Comparison of ENCODE assay signal across 25 cellular contexts in the genomic region with DNA sequence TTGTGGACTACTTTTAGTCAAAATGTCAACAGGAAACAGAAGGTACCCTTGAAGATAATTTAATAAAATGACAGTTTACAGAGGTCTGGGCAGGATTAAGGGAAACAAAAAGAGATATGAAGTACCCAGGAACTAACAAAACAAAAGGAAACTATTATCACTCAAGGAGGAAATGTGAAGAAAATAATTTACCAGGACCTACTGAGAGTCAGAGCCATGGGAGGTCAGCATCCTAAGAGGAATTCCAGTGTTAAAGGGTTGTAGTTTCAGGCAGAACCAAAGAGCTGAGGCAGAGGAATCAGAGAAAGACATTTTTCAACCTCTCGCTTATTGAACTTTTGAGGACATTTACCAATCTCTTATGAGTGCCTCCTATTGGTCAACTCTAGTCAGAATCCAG.
DNase-seq lines count a peak whose midpoint lies in the region; ATAC-seq and TF ChIP-seq lines count a peak whose summit lies in the region.
"Had no signal": no experiment of that assay in that cellular context is flagged by ENCODE, and none has a peak within 500 bp of the region (broad histone marks: within the 10 kb centered on the region; RNA-seq: fewer than 3 reads in every experiment).

No MANE protein-coding gene starts in this region.

- H3K9me3 Mint-ChIP-seq in activated CD8-positive, alpha-beta T cell treated with anti-CD3 and anti-CD28 coated beads for 36 hours = peaks cover 22% of the 10 kb centered on the region
- peaks cover 27% of the 10 kb centered on the region for H3K9me3 Mint-ChIP-seq in activated CD8-positive, alpha-beta T cell treated with anti-CD3 and anti-CD28 coated beads, Interleukin-2, amount 10 ng/mL, durations not matched to agents 7 days and 5 days (ENCODE audit: insufficient read depth)
- peaks cover 15% of the 10 kb centered on the region for H3K9me3 Mint-ChIP-seq in activated T-helper 17 cell treated with anti-CD3 and anti-CD28 coated beads, Interleukin-2, amount 50 U/mL, for 72 hours
- H3K9me3 Mint-ChIP-seq: WTC11 had no signal

- peaks cover 25% of the 10 kb centered on the region for H3K4me1 Mint-ChIP-seq in activated CD8-positive, alpha-beta T cell treated with anti-CD3 and anti-CD28 coated beads for 36 hours (ENCODE audit: low read depth)
- peaks cover 23% of the 10 kb centered on the region for H3K4me1 Mint-ChIP-seq in activated CD8-positive, alpha-beta T cell treated with anti-CD3 and anti-CD28 coated beads, Interleukin-2, amount 10 ng/mL, durations not matched to agents 7 days and 5 days (ENCODE audit: low read depth)
- H3K4me1 Mint-ChIP-seq in activated T-helper 17 cell treated with anti-CD3 and anti-CD28 coated beads, Interleukin-2, amount 50 U/mL, for 72 hours = peaks cover 4% of the 10 kb centered on the region

- intact Hi-C loops in activated CD8-positive, alpha-beta T cell treated with anti-CD3 and anti-CD28 coated beads for 36 hours (cut with micrococcal nuclease) = no loop called here

- no peak for ATAC-seq in activated CD8-positive, alpha-beta T cell treated with anti-CD3 and anti-CD28 coated beads for 36 hours
- no peak for ATAC-seq in activated CD8-positive, alpha-beta T cell treated with anti-CD3 and anti-CD28 coated beads, Interleukin-2, amount 10 ng/mL, durations not matched to agents 7 days and 5 days
- ATAC-seq in activated T-helper 17 cell treated with anti-CD3 and anti-CD28 coated beads, Interleukin-2, amount 50 U/mL, for 72 hours (replicated peaks) = no peak
- ATAC-seq: A549, left lung, WTC11 had no signal

- H3K27ac Mint-ChIP-seq in activated CD8-positive, alpha-beta T cell treated with anti-CD3 and anti-CD28 coated beads for 36 hours = peak overlapping the region; percentile 55
- no peak overlapping the region for H3K27ac Mint-ChIP-seq in activated CD8-positive, alpha-beta T cell treated with anti-CD3 and anti-CD28 coated beads, Interleukin-2, amount 10 ng/mL, durations not matched to agents 7 days and 5 days
- H3K27ac Mint-ChIP-seq in activated T-helper 17 cell treated with anti-CD3 and anti-CD28 coated beads, Interleukin-2, amount 50 U/mL, for 72 hours = peak overlapping the region; percentile 8
- H3K27ac Mint-ChIP-seq: activated T-cell treated with anti-CD3 and anti-CD28 coated beads, Interleukin-2, amount 50 U/mL, for 24 hours; CD4-positive, alpha-beta memory T cell; IgD-negative memory B cell; memory B cell; WTC11 had no signal

- H3K27me3 Mint-ChIP-seq in activated CD8-positive, alpha-beta T cell treated with anti-CD3 and anti-CD28 coated beads for 36 hours = no peaks in the 10 kb centered on the region
- no peaks in the 10 kb centered on the region for H3K27me3 Mint-ChIP-seq in activated CD8-positive, alpha-beta T cell treated with anti-CD3 and anti-CD28 coated beads, Interleukin-2, amount 10 ng/mL, durations not matched to agents 7 days and 5 days (ENCODE audit: low read depth)
- no peaks in the 10 kb centered on the region for H3K27me3 Mint-ChIP-seq in activated T-helper 17 cell treated with anti-CD3 and anti-CD28 coated beads, Interleukin-2, amount 50 U/mL, for 72 hours
- H3K27me3 Mint-ChIP-seq: activated CD4-positive, alpha-beta T cell treated with anti-CD3 and anti-CD28 coated beads, Interleukin-2, amount 10 ng/mL, durations not matched to agents 24 days and 14 days; activated T-cell treated with anti-CD3 and anti-CD28 coated beads, Interleukin-2, amount 50 U/mL, for 24 hours; CD4-positive, alpha-beta memory T cell; IgD-negative memory B cell; memory B cell had no signal

- CTCF ChIA-PET in activated CD8-positive, alpha-beta T cell treated with anti-CD3 and anti-CD28 coated beads for 36 hours (lab: Charles Lee) = interaction anchor here (0.6 kb wide), 1 partner anchor 680 kb away, joined by 3 read pairs; no protein-coding TSS in a partner anchor
- CTCF ChIA-PET in activated CD8-positive, alpha-beta T cell treated with anti-CD3 and anti-CD28 coated beads, Interleukin-2, amount 10 ng/mL, durations not matched to agents 7 days and 5 days (lab: Charles Lee) = interaction anchor here (0.7 kb wide), 1 partner anchor 149 kb away, joined by 3 read pairs; no protein-coding TSS in a partner anchor

- POLR2A ChIA-PET in activated CD8-positive, alpha-beta T cell treated with anti-CD3 and anti-CD28 coated beads for 36 hours (lab: Charles Lee) = no interaction called here
- POLR2A ChIA-PET in activated CD8-positive, alpha-beta T cell treated with anti-CD3 and anti-CD28 coated beads, Interleukin-2, amount 10 ng/mL, durations not matched to agents 7 days and 5 days (lab: Charles Lee) = no interaction called here

- H3K4me3 Mint-ChIP-seq in activated CD8-positive, alpha-beta T cell treated with anti-CD3 and anti-CD28 coated beads for 36 hours = no peak overlapping the region
- H3K4me3 Mint-ChIP-seq in activated CD8-positive, alpha-beta T cell treated with anti-CD3 and anti-CD28 coated beads, Interleukin-2, amount 10 ng/mL, durations not matched to agents 7 days and 5 days = no peak overlapping the region
- peak overlapping the region; percentile 4 for H3K4me3 Mint-ChIP-seq in activated T-helper 17 cell treated with anti-CD3 and anti-CD28 coated beads, Interleukin-2, amount 50 U/mL, for 72 hours
- H3K4me3 Mint-ChIP-seq: activated CD4-positive, alpha-beta T cell treated with anti-CD3 and anti-CD28 coated beads, Interleukin-2, amount 10 ng/mL, durations not matched to agents 24 days and 14 days; activated T-cell treated with anti-CD3 and anti-CD28 coated beads, Interleukin-2, amount 50 U/mL, for 24 hours; CD4-positive, alpha-beta memory T cell; memory B cell; WTC11 had no signal

- H3K36me3 Mint-ChIP-seq in activated CD8-positive, alpha-beta T cell treated with anti-CD3 and anti-CD28 coated beads for 36 hours (ENCODE audit: low read depth) = peaks cover 10% of the 10 kb centered on the region
- H3K36me3 Mint-ChIP-seq in activated CD8-positive, alpha-beta T cell treated with anti-CD3 and anti-CD28 coated beads, Interleukin-2, amount 10 ng/mL, durations not matched to agents 7 days and 5 days (ENCODE audit: low read depth) = peaks cover 15% of the 10 kb centered on the region
- no peaks in the 10 kb centered on the region for H3K36me3 Mint-ChIP-seq in activated T-helper 17 cell treated with anti-CD3 and anti-CD28 coated beads, Interleukin-2, amount 50 U/mL, for 72 hours (ENCODE audit: low read depth)
- H3K36me3 Mint-ChIP-seq: WTC11 had no signal

- DNase-seq in activated CD8-positive, alpha-beta T cell treated with anti-CD3 and anti-CD28 coated beads for 36 hours = no peak
- no peak for DNase-seq in activated CD8-positive, alpha-beta T cell treated with anti-CD3 and anti-CD28 coated beads, Interleukin-2, amount 10 ng/mL, durations not matched to agents 7 days and 5 days
- DNase-seq in NCI-H1417 (lab: John Stamatoyannopoulos, UW) = peak in 2 of 3 experiments; percentile 21 to 83
- DNase-seq in renal cortical epithelial cell (ENCODE audit: low read depth) = peak; percentile 89
- no peak for DNase-seq in NCI-H82 treated with DMSO at 0.1 percent for 48 hours (lab: John Stamatoyannopoulos, UW; ENCODE audit: unreplicated experiment)
- DNase-seq in activated T-cell treated with anti-CD3 and anti-CD28 coated beads for 4 hours = no peak
- DNase-seq in mucosa of gallbladder (ENCODE audit: low spot score) = no peak
- DNase-seq: activated CD4-positive, alpha-beta T cell treated with anti-CD3 and anti-CD28 coated beads, Interleukin-2, amount 10 ng/mL, durations not matched to agents 24 days and 14 days; activated T-cell treated with anti-CD3 and anti-CD28 coated beads, Interleukin-2, amount 50 U/mL, for 24 hours; CD4-positive, alpha-beta memory T cell; central memory CD4-positive, alpha-beta T cell; cortex of kidney; DMS 273 treated with DMSO at 0.1 percent for 48 hours; HCEC 1CT; left lung; NCI-H2029; NCI-H526; stimulated activated naive CD4-positive, alpha-beta T cell; T1000; testis had no signal

- no peak for TF ChIP-seq CTCF in activated CD8-positive, alpha-beta T cell treated with anti-CD3 and anti-CD28 coated beads for 36 hours (IDR thresholded peaks at IDR 0.05)

Comparison
In these comparisons a context has a peak if more than half of its experiments do, and no peak if none do; other contexts are left out.
1. DNase-seq: peak in NCI-H1417 (2 of 3) and renal cortical epithelial cell (single experiment); none in activated CD8-positive, alpha-beta T cell treated with anti-CD3 and anti-CD28 coated beads for 36 hours (single experiment), activated CD8-positive, alpha-beta T cell treated with anti-CD3 and anti-CD28 coated beads, Interleukin-2, amount 10 ng/mL, durations not matched to agents 7 days and 5 days (single experiment), NCI-H82 treated with DMSO at 0.1 percent for 48 hours (single experiment), activated T-cell treated with anti-CD3 and anti-CD28 coated beads for 4 hours (single experiment) and mucosa of gallbladder (single experiment).